In the genomic region with DNA sequence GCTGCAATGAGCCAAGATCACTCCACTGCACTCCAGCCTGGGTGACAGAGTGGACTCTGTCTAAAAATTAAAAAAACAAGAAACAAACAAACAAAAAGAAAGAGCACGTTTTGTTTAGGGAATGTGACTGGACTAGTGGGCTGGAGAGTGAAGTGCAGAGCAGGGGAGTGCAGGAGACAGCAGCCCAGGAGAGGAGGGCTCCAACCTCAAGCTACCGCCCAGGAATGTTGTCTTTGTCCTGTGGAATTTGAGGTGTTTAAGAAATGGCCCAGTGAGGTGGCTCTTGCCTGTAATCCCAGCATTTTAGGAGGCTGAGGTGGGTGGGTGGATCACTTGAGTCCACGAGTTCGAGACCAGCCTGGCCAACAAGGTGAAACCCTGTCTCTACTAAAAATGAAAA, we compare ENCODE assay signal across 2 cellular contexts.
TF ChIP-seq lines count a peak whose summit lies in the region.

No MANE protein-coding gene starts in this region.

TF ChIP-seq in HepG2, 621 proteins besides CTCF, POLR2A, EP300 and RAD21:
- TF ChIP-seq, protein P1, sequence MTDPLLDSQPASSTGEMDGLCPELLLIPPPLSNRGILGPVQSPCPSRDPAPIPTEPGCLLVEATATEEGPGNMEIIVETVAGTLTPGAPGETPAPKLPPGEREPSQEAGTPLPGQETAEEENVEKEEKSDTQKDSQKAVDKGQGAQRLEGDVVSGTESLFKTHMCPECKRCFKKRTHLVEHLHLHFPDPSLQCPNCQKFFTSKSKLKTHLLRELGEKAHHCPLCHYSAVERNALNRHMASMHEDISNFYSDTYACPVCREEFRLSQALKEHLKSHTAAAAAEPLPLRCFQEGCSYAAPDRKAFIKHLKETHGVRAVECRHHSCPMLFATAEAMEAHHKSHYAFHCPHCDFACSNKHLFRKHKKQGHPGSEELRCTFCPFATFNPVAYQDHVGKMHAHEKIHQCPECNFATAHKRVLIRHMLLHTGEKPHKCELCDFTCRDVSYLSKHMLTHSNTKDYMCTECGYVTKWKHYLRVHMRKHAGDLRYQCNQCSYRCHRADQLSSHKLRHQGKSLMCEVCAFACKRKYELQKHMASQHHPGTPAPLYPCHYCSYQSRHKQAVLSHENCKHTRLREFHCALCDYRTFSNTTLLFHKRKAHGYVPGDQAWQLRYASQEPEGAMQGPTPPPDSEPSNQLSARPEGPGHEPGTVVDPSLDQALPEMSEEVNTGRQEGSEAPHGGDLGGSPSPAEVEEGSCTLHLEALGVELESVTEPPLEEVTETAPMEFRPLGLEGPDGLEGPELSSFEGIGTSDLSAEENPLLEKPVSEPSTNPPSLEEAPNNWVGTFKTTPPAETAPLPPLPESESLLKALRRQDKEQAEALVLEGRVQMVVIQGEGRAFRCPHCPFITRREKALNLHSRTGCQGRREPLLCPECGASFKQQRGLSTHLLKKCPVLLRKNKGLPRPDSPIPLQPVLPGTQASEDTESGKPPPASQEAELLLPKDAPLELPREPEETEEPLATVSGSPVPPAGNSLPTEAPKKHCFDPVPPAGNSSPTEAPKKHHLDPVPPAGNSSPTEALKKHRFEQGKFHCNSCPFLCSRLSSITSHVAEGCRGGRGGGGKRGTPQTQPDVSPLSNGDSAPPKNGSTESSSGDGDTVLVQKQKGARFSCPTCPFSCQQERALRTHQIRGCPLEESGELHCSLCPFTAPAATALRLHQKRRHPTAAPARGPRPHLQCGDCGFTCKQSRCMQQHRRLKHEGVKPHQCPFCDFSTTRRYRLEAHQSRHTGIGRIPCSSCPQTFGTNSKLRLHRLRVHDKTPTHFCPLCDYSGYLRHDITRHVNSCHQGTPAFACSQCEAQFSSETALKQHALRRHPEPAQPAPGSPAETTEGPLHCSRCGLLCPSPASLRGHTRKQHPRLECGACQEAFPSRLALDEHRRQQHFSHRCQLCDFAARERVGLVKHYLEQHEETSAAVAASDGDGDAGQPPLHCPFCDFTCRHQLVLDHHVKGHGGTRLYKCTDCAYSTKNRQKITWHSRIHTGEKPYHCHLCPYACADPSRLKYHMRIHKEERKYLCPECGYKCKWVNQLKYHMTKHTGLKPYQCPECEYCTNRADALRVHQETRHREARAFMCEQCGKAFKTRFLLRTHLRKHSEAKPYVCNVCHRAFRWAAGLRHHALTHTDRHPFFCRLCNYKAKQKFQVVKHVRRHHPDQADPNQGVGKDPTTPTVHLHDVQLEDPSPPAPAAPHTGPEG (CRISPR knock-in tag; IDR thresholded peaks at IDR 0.05) = no peak
- TF ChIP-seq, protein P2, sequence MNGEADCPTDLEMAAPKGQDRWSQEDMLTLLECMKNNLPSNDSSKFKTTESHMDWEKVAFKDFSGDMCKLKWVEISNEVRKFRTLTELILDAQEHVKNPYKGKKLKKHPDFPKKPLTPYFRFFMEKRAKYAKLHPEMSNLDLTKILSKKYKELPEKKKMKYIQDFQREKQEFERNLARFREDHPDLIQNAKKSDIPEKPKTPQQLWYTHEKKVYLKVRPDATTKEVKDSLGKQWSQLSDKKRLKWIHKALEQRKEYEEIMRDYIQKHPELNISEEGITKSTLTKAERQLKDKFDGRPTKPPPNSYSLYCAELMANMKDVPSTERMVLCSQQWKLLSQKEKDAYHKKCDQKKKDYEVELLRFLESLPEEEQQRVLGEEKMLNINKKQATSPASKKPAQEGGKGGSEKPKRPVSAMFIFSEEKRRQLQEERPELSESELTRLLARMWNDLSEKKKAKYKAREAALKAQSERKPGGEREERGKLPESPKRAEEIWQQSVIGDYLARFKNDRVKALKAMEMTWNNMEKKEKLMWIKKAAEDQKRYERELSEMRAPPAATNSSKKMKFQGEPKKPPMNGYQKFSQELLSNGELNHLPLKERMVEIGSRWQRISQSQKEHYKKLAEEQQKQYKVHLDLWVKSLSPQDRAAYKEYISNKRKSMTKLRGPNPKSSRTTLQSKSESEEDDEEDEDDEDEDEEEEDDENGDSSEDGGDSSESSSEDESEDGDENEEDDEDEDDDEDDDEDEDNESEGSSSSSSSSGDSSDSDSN (CRISPR knock-in tag; IDR thresholded peaks at IDR 0.05) = no peak
- TF ChIP-seq BORCS8-MEF2B (CRISPR knock-in tag; IDR thresholded peaks at IDR 0.05) (no peak), SIN3B (IDR thresholded peaks at IDR 0.05; ENCODE audit: low read length) (no peak)
TF ChIP-seq in HepG2: peak in this region for 0.

TF ChIP-seq in WTC11, 78 proteins besides CTCF, POLR2A, EP300 and RAD21:
- TF ChIP-seq KAT7 (CRISPR knock-in tag; IDR thresholded peaks at IDR 0.05; ENCODE audit: borderline replicate concordance) (no peak), ZNF423 (CRISPR knock-in tag; IDR thresholded peaks at IDR 0.05) (no peak)
- TF ChIP-seq, protein P3, sequence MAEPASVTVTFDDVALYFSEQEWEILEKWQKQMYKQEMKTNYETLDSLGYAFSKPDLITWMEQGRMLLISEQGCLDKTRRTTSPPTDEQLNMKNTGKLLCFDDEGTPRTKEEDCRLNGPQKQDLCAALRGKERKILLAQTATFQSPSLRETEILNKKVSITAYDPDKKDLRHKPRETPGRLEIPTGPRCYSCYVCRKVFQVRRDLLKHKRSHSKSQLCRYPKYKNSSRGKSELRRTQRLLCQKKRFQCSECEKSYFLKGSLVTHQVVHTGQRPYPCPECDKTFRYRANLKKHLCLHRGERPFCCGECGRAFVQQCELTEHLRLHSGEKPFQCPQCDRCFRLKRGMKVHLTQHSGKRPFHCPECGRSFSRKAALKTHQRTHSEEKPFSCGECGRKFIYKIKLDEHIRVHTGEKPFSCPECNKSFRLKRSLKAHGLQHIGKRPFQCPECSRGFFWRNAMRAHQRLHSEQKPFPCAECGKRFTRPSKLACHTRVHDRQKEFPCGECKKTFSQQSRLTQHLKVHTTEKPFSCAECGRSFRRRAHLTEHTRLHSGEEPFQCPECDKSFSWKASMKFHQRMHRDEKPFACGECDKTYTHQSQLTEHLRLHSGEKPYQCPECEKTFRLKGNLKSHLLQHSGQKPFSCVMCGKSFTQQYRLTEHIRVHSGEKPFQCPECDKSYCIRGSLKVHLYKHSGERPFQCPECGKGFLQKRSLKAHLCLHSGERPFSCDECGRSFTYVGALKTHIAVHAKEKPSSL (CRISPR knock-in tag; conservative IDR thresholded peaks at IDR 0.05) = no peak
- TF ChIP-seq, protein P4, sequence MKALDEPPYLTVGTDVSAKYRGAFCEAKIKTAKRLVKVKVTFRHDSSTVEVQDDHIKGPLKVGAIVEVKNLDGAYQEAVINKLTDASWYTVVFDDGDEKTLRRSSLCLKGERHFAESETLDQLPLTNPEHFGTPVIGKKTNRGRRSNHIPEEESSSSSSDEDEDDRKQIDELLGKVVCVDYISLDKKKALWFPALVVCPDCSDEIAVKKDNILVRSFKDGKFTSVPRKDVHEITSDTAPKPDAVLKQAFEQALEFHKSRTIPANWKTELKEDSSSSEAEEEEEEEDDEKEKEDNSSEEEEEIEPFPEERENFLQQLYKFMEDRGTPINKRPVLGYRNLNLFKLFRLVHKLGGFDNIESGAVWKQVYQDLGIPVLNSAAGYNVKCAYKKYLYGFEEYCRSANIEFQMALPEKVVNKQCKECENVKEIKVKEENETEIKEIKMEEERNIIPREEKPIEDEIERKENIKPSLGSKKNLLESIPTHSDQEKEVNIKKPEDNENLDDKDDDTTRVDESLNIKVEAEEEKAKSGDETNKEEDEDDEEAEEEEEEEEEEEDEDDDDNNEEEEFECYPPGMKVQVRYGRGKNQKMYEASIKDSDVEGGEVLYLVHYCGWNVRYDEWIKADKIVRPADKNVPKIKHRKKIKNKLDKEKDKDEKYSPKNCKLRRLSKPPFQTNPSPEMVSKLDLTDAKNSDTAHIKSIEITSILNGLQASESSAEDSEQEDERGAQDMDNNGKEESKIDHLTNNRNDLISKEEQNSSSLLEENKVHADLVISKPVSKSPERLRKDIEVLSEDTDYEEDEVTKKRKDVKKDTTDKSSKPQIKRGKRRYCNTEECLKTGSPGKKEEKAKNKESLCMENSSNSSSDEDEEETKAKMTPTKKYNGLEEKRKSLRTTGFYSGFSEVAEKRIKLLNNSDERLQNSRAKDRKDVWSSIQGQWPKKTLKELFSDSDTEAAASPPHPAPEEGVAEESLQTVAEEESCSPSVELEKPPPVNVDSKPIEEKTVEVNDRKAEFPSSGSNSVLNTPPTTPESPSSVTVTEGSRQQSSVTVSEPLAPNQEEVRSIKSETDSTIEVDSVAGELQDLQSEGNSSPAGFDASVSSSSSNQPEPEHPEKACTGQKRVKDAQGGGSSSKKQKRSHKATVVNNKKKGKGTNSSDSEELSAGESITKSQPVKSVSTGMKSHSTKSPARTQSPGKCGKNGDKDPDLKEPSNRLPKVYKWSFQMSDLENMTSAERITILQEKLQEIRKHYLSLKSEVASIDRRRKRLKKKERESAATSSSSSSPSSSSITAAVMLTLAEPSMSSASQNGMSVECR (CRISPR knock-in tag; IDR thresholded peaks at IDR 0.05; ENCODE audit: borderline replicate concordance) = no peak
- TF ChIP-seq, protein P5, sequence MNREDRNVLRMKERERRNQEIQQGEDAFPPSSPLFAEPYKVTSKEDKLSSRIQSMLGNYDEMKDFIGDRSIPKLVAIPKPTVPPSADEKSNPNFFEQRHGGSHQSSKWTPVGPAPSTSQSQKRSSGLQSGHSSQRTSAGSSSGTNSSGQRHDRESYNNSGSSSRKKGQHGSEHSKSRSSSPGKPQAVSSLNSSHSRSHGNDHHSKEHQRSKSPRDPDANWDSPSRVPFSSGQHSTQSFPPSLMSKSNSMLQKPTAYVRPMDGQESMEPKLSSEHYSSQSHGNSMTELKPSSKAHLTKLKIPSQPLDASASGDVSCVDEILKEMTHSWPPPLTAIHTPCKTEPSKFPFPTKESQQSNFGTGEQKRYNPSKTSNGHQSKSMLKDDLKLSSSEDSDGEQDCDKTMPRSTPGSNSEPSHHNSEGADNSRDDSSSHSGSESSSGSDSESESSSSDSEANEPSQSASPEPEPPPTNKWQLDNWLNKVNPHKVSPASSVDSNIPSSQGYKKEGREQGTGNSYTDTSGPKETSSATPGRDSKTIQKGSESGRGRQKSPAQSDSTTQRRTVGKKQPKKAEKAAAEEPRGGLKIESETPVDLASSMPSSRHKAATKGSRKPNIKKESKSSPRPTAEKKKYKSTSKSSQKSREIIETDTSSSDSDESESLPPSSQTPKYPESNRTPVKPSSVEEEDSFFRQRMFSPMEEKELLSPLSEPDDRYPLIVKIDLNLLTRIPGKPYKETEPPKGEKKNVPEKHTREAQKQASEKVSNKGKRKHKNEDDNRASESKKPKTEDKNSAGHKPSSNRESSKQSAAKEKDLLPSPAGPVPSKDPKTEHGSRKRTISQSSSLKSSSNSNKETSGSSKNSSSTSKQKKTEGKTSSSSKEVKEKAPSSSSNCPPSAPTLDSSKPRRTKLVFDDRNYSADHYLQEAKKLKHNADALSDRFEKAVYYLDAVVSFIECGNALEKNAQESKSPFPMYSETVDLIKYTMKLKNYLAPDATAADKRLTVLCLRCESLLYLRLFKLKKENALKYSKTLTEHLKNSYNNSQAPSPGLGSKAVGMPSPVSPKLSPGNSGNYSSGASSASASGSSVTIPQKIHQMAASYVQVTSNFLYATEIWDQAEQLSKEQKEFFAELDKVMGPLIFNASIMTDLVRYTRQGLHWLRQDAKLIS (CRISPR knock-in tag; IDR thresholded peaks at IDR 0.05; ENCODE audit: borderline replicate concordance) = no peak
TF ChIP-seq in WTC11: peak in this region for 0.
